ENCODE assay signal across 37 cellular contexts in genomic region chr1:79543435-79543834, GRCh38.
"Had no signal": no experiment of that assay in that cellular context is flagged by ENCODE, and none has a peak within 500 bp of the region (broad histone marks: within the 10 kb centered on the region; RNA-seq: fewer than 3 reads in every experiment).

No MANE protein-coding gene starts in this region.

- H3K27ac ChIP-seq: adrenal gland, ascending aorta, cardiac muscle cell, VCaP had no signal

- H3K4me3 ChIP-seq: adrenal gland, ascending aorta, cardiac muscle cell had no signal

- H3K27me3 ChIP-seq: adrenal gland, ascending aorta, cardiac muscle cell had no signal

- FAIRE-seq: bronchial epithelial cell, TTC549 had no signal

- H3K36me3 Mint-ChIP-seq: activated CD4-positive, alpha-beta memory T cell treated with anti-CD3 and anti-CD28 coated beads for 36 hours; activated naive CD4-positive, alpha-beta T cell treated with anti-CD3 and anti-CD28 coated beads, Interleukin-2, amount 50 U/mL, for 72 hours; activated naive CD8-positive, alpha-beta T cell treated with anti-CD3 and anti-CD28 coated beads for 36 hours; brain; T-cell had no signal

- H3K9me3 Mint-ChIP-seq: activated B cell treated with CpG ODN at 0.5 μM for 24 hours; activated naive CD4-positive, alpha-beta T cell treated with anti-CD3 and anti-CD28 coated beads for 36 hours; activated naive CD8-positive, alpha-beta T cell treated with anti-CD3 and anti-CD28 coated beads for 36 hours; activated T-cell treated with anti-CD3 and anti-CD28 coated beads, Interleukin-2, amount 50 U/mL, for 4 hours; activated T-helper 1 cell treated with anti-CD3 and anti-CD28 coated beads, Interleukin-12 subunit alpha, Interleukin-12 subunit beta, Interleukin-2, Interleukin-4 antibody, amounts not matched to agents 30 ng/mL and 10 ng/mL and 1 ng/mL, durations not matched to agents 14 hours and 24 hours and 36 hours; activated T-helper 17 cell treated with anti-CD3 and anti-CD28 coated beads, Interleukin-2, amount 50 U/mL, for 72 hours; brain had no signal

- H3K4me3 Mint-ChIP-seq: activated B cell treated with CpG ODN at 0.5 μM for 24 hours; activated CD4-positive, alpha-beta memory T cell treated with anti-CD3 and anti-CD28 coated beads for 36 hours; activated CD4-positive, alpha-beta T cell treated with anti-CD3 and anti-CD28 coated beads, Interleukin-2, amount 10 ng/mL, durations not matched to agents 24 days and 14 days; activated CD8-positive, alpha-beta T cell treated with anti-CD3 and anti-CD28 coated beads for 36 hours; activated naive CD4-positive, alpha-beta T cell treated with anti-CD3 and anti-CD28 coated beads for 36 hours; activated naive CD8-positive, alpha-beta T cell treated with anti-CD3 and anti-CD28 coated beads for 36 hours; activated T-cell treated with anti-CD3 and anti-CD28 coated beads, Interleukin-2, amount 50 U/mL, for 4 hours; activated T-cell treated with anti-CD3 and anti-CD28 coated beads, Interleukin-2, amount 50 U/mL, for 72 hours; activated T-helper 1 cell treated with anti-CD3 and anti-CD28 coated beads, Interleukin-12 subunit alpha, Interleukin-12 subunit beta, Interleukin-2, Interleukin-4 antibody, amounts not matched to agents 30 ng/mL and 10 ng/mL and 1 ng/mL, durations not matched to agents 14 hours and 24 hours and 36 hours; activated T-helper 17 cell treated with anti-CD3 and anti-CD28 coated beads, Interleukin-2, amount 50 U/mL, for 72 hours; brain; central memory CD8-positive, alpha-beta T cell; T-cell; T-helper 17 cell; T-helper 2 cell treated with Interferon-gamma antibody and Interleukin-4, amounts not matched to agents 5 μg/mL and 100 μg/mL, for 36 hours had no signal

- H3K27me3 Mint-ChIP-seq: activated B cell treated with CpG ODN at 0.5 μM for 24 hours; activated CD4-positive, alpha-beta memory T cell treated with anti-CD3 and anti-CD28 coated beads for 36 hours; activated CD4-positive, alpha-beta T cell treated with anti-CD3 and anti-CD28 coated beads, Interleukin-2, amount 10 ng/mL, durations not matched to agents 24 days and 14 days; activated CD8-positive, alpha-beta T cell treated with anti-CD3 and anti-CD28 coated beads for 36 hours; activated naive CD8-positive, alpha-beta T cell treated with anti-CD3 and anti-CD28 coated beads for 36 hours; activated T-helper 17 cell treated with anti-CD3 and anti-CD28 coated beads, Interleukin-2, amount 50 U/mL, for 72 hours; central memory CD8-positive, alpha-beta T cell; T-cell; T-helper 17 cell had no signal

- H3K9me3 ChIP-seq: adrenal gland, ascending aorta had no signal

- ATAC-seq: activated CD8-positive, alpha-beta T cell treated with anti-CD3 and anti-CD28 coated beads for 36 hours; activated naive CD4-positive, alpha-beta T cell treated with anti-CD3 and anti-CD28 coated beads, Interleukin-2, amount 50 U/mL, for 72 hours; activated T-cell treated with anti-CD3 and anti-CD28 coated beads, Interleukin-2, amount 50 U/mL, for 4 hours; activated T-cell treated with anti-CD3 and anti-CD28 coated beads, Interleukin-2, amount 50 U/mL, for 72 hours; activated T-helper 17 cell treated with anti-CD3 and anti-CD28 coated beads, Interleukin-2, amount 50 U/mL, for 72 hours; T-cell; T-helper 17 cell had no signal

- H3K36me3 ChIP-seq: adrenal gland, ascending aorta, cardiac muscle cell had no signal

- H3K4me1 ChIP-seq: adrenal gland, ascending aorta had no signal

- H3K4me1 Mint-ChIP-seq: activated B cell treated with CpG ODN at 0.5 μM for 24 hours; activated CD4-positive, alpha-beta T cell treated with anti-CD3 and anti-CD28 coated beads, Interleukin-2, amount 10 ng/mL, durations not matched to agents 24 days and 14 days; activated naive CD8-positive, alpha-beta T cell treated with anti-CD3 and anti-CD28 coated beads for 36 hours; activated T-helper 17 cell treated with anti-CD3 and anti-CD28 coated beads, Interleukin-2, amount 50 U/mL, for 72 hours; brain; central memory CD8-positive, alpha-beta T cell; T-cell; T-helper 17 cell had no signal

- DNase-seq: activated B cell treated with CpG ODN at 0.5 μM for 24 hours; activated CD4-positive, alpha-beta memory T cell treated with anti-CD3 and anti-CD28 coated beads for 36 hours; activated CD4-positive, alpha-beta T cell treated with anti-CD3 and anti-CD28 coated beads for 4 hours; activated CD4-positive, alpha-beta T cell treated with anti-CD3 and anti-CD28 coated beads, Interleukin-2, amount 10 ng/mL, durations not matched to agents 24 days and 14 days; activated CD4-positive, alpha-beta T cell treated with anti-CD3 and anti-CD28 coated beads, Interleukin-2, amount 50 U/mL, for 1 hour; activated CD4-positive, alpha-beta T cell treated with anti-CD3 and anti-CD28 coated beads, Interleukin-2, amount 50 U/mL, for 4 hours; activated CD4-positive, CD25-positive, alpha-beta regulatory T cell treated with anti-CD3 and anti-CD28 coated beads, Interleukin-2, amount 50 U/mL, for 72 hours; activated CD8-positive, alpha-beta memory T cell treated with anti-CD3 and anti-CD28 coated beads, Interleukin-2, amount 50 U/mL, for 4 hours; activated CD8-positive, alpha-beta T cell treated with anti-CD3 and anti-CD28 coated beads for 36 hours; activated effector memory CD4-positive, alpha-beta T cell treated with anti-CD3 and anti-CD28 coated beads, Interleukin-2, amount 50 U/mL, for 16 hours; activated gamma-delta T cell treated with Interleukin-2 at 50 U/mL for 16 hours; activated naive CD4-positive, alpha-beta T cell; activated naive CD4-positive, alpha-beta T cell treated with anti-CD3 and anti-CD28 coated beads for 36 hours; activated naive CD4-positive, alpha-beta T cell treated with anti-CD3 and anti-CD28 coated beads, Interleukin-2, amount 50 U/mL, for 16 hours; activated naive CD8-positive, alpha-beta T cell treated with anti-CD3 and anti-CD28 coated beads for 36 hours; activated T-cell treated with anti-CD3 and anti-CD28 coated beads for 4 hours; activated T-cell treated with anti-CD3 and anti-CD28 coated beads, Interleukin-2, amount 50 U/mL, for 1 hour; activated T-cell treated with anti-CD3 and anti-CD28 coated beads, Interleukin-2, amount 50 U/mL, for 4 hours; activated T-cell treated with anti-CD3 and anti-CD28 coated beads, Interleukin-2, amount 50 U/mL, for 72 hours; adrenal gland; amniotic stem cell; caudate nucleus; cerebellar nuclear complex; T-cell; T-helper 17 cell; T-helper 9 cell had no signal

- H3K27ac Mint-ChIP-seq: activated B cell treated with CpG ODN at 0.5 μM for 24 hours; activated CD4-positive, alpha-beta memory T cell treated with anti-CD3 and anti-CD28 coated beads for 36 hours; activated CD4-positive, alpha-beta T cell treated with anti-CD3 and anti-CD28 coated beads, Interleukin-2, amount 10 ng/mL, durations not matched to agents 24 days and 14 days; activated CD8-positive, alpha-beta T cell treated with anti-CD3 and anti-CD28 coated beads for 36 hours; activated naive CD4-positive, alpha-beta T cell treated with anti-CD3 and anti-CD28 coated beads for 36 hours; activated naive CD4-positive, alpha-beta T cell treated with anti-CD3 and anti-CD28 coated beads, Interleukin-2, amount 50 U/mL, for 72 hours; activated naive CD8-positive, alpha-beta T cell treated with anti-CD3 and anti-CD28 coated beads for 36 hours; activated T-cell treated with anti-CD3 and anti-CD28 coated beads, Interleukin-2, amount 50 U/mL, for 72 hours; activated T-helper 1 cell treated with anti-CD3 and anti-CD28 coated beads, Interleukin-12 subunit alpha, Interleukin-12 subunit beta, Interleukin-2, Interleukin-4 antibody, amounts not matched to agents 30 ng/mL and 10 ng/mL and 1 ng/mL, durations not matched to agents 14 hours and 24 hours and 36 hours; activated T-helper 17 cell treated with anti-CD3 and anti-CD28 coated beads, Interleukin-2, amount 50 U/mL, for 72 hours; brain; T-cell; T-helper 17 cell; T-helper 2 cell treated with Interferon-gamma antibody and Interleukin-4, amounts not matched to agents 5 μg/mL and 100 μg/mL, for 36 hours had no signal
